Comparison of ENCODE assay signal across 12 cellular contexts in the genomic region with DNA sequence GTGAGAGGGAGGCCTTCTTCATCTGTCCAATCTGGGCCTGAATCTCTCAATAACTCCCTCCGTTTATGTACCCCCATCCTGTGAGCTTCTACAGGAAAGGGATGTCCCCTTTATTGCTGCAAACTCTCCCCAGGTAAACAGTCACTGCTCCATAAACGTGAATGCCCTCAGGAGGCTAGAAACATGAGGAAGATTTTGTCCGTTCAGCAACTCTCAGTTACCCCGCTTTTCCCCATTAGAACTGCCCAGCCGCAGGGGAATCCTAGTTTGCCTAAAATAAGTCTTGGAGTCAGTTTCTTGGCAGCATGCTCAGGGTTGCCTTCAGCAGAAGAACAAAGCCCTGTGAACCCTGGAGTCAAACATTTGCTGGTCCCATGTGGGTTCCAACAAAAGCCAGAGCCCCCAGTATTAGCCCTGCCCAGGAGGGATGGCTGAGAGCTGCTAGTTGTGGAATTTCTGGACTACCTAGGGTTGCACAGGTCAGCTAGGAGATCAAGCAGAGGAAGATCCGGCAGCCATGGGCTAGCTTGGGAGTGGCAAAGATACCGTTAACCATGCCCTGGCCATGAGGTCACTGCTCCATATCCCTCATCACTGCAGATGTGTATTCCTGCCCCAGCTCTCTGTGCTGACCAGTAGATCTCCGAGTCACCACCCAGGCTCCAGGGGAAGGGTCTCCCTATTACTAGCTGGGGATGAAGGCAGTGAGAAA. TPM values are rescaled to one million over a fixed set of nuclear protein-coding genes. Genes with fewer than 3 reads are reported as not detected.
A peak's percentile ranks its signal among the peaks of the same experiment; 100 is the strongest.
DNase-seq lines count a peak whose midpoint lies in the region; ATAC-seq and TF ChIP-seq lines count a peak whose summit lies in the region.
"Had no signal": no experiment of that assay in that cellular context is flagged by ENCODE, and none has a peak within 500 bp of the region (broad histone marks: within the 10 kb centered on the region; RNA-seq: fewer than 3 reads in every experiment).

No MANE protein-coding gene starts in this region.

- no peaks in the 10 kb centered on the region for H3K36me3 Mint-ChIP-seq in activated CD4-positive, alpha-beta T cell treated with anti-CD3 and anti-CD28 coated beads, Interleukin-2, amount 10 ng/mL, durations not matched to agents 24 days and 14 days (ENCODE audit: low read depth)

- TF ChIP-seq RAD21 in IMR-90 (IDR thresholded peaks at IDR 0.05; ENCODE audit: low read length), result no peak

- H3K27ac Mint-ChIP-seq in activated CD4-positive, alpha-beta T cell treated with anti-CD3 and anti-CD28 coated beads, Interleukin-2, amount 10 ng/mL, durations not matched to agents 24 days and 14 days, result no peak overlapping the region

- H3K4ac ChIP-seq in IMR-90 (ENCODE audit: low read depth, low read length), result no peak overlapping the region

- no peak overlapping the region for H2BK15ac ChIP-seq in IMR-90 (ENCODE audit: low read depth, low read length)

- no peaks in the 10 kb centered on the region for H3K79me2 ChIP-seq in osteoblast (ENCODE audit: insufficient read depth, low read length)

- no peak overlapping the region for H2BK120ac ChIP-seq in IMR-90 (ENCODE audit: low read depth, low read length)

- no TSS peak for BruUV-seq in IMR-90 (replicated peaks; lab: Mats Ljungman, UMichigan)

- CTCF ChIA-PET in IMR-90 (lab: Yijun Ruan, JAX), result no interaction called here

- H3K18ac ChIP-seq in IMR-90 (ENCODE audit: low read depth, low read length), result no peak overlapping the region

- no peak overlapping the region for H3K56ac ChIP-seq in IMR-90 (ENCODE audit: extremely low read depth, insufficient read depth, low read length)

- no peaks in the 10 kb centered on the region for H3K4me1 Mint-ChIP-seq in activated CD4-positive, alpha-beta T cell treated with anti-CD3 and anti-CD28 coated beads, Interleukin-2, amount 10 ng/mL, durations not matched to agents 24 days and 14 days

- no CpG with 5 or more reads among the region's 8 CpGs for WGBS in IMR-90 (ENCODE audit: extremely low coverage in 2 of 2, insufficient read length in 1 of 2), 2 experiments
- 55 to 76% (median 74%) methylated on average over 7 to 8 of the region's 8 CpGs for WGBS in stomach, 5 donors

- H3K9ac ChIP-seq in IMR-90 (ENCODE audit: low read depth, low read length), result no peak overlapping the region

- no peaks in the 10 kb centered on the region for H3K9me1 ChIP-seq in IMR-90 (ENCODE audit: insufficient read depth, low read length)

- no peaks in the 10 kb centered on the region for H3K79me1 ChIP-seq in IMR-90 (ENCODE audit: low read depth in 1 of 2, low read length in 2 of 2)

- peak overlapping the region; percentile 50 for H3K4me3 Mint-ChIP-seq in activated CD4-positive, alpha-beta T cell treated with anti-CD3 and anti-CD28 coated beads, Interleukin-2, amount 10 ng/mL, durations not matched to agents 24 days and 14 days

- H2BK5ac ChIP-seq in IMR-90 (ENCODE audit: low read depth, low read length, poor library complexity, severe bottlenecking), result no peak overlapping the region

- H2AK9ac ChIP-seq in IMR-90 (replicated peaks; ENCODE audit: low read depth, low read length, poor library complexity), result no peak overlapping the region

- TF ChIP-seq EP300 in stomach (IDR thresholded peaks at IDR 0.05), result no peak

- H3K4me2 ChIP-seq in IMR-90 (ENCODE audit: low read depth, low read length) (no peak overlapping the region), osteoblast (ENCODE audit: insufficient read depth, low read length) (peak overlapping the region; percentile 74)

- TF ChIP-seq POLR2A in IMR-90 (IDR thresholded peaks at IDR 0.05; ENCODE audit: low read depth, low read length) (no peak), stomach (IDR thresholded peaks at IDR 0.05) (no peak)

- H2AFZ ChIP-seq in IMR-90 (replicated peaks; ENCODE audit: low read length, poor library complexity) (peak overlapping the region; percentile 49), osteoblast (ENCODE audit: low read length) (no peak overlapping the region)

- H3K9me3 ChIP-seq in IMR-90 (ENCODE audit: control insufficient read depth, insufficient read depth, low read length) (no peaks in the 10 kb centered on the region), osteoblast (ENCODE audit: low read depth, low read length) (no peaks in the 10 kb centered on the region), stomach (no peaks in the 10 kb centered on the region)
- H3K9me3 ChIP-seq: ascending aorta, gastrocnemius medialis had no signal

- H4K20me1 ChIP-seq in IMR-90 (ENCODE audit: insufficient read depth, low read length) (no peaks in the 10 kb centered on the region), osteoblast (ENCODE audit: insufficient read depth, low read length) (no peaks in the 10 kb centered on the region)

- H4K91ac ChIP-seq in IMR-90 (ENCODE audit: insufficient read depth, low read depth, low read length), result no peak overlapping the region

- in situ Hi-C loops in IMR-90 (cut with MboI; ENCODE audit: low sequenced_read_pairs), result no loop called here

- no peak overlapping the region for H4K8ac ChIP-seq in IMR-90 (ENCODE audit: low read depth in 2 of 2, low read length in 2 of 2)

- TF ChIP-seq CTCF in IMR-90 (conservative IDR thresholded peaks at IDR 0.05; ENCODE audit: low read depth, low read length) (no peak), osteoblast (IDR thresholded peaks at IDR 0.05; ENCODE audit: extremely low read depth, low read depth, low read length) (no peak), stomach (IDR thresholded peaks at IDR 0.05) (no peak)

- dilution Hi-C loops in IMR-90 (cut with HindIII; ENCODE audit: low sequenced_read_pairs, unreplicated experiment), result no loop called here

- H3K9me3 Mint-ChIP-seq in activated CD4-positive, alpha-beta T cell treated with anti-CD3 and anti-CD28 coated beads, Interleukin-2, amount 10 ng/mL, durations not matched to agents 24 days and 14 days, result no peaks in the 10 kb centered on the region

- H3K36me3 ChIP-seq in IMR-90 (ENCODE audit: control insufficient read depth, insufficient read depth, low read length), result no peaks in the 10 kb centered on the region
- H3K36me3 ChIP-seq in osteoblast (ENCODE audit: insufficient read depth, low read length), result no peaks in the 10 kb centered on the region
- H3K36me3 ChIP-seq in stomach, result no peaks in the 10 kb centered on the region
- H3K36me3 ChIP-seq: ascending aorta, gastrocnemius medialis had no signal

- H2BK20ac ChIP-seq in IMR-90 (ENCODE audit: low read depth, low read length), result no peak overlapping the region

- H3K4me3 ChIP-seq in IMR-90 (ENCODE audit: insufficient read depth, low read depth, low read length) (no peak overlapping the region), osteoblast (ENCODE audit: insufficient read depth, low read length) (no peak overlapping the region), stomach (no peak overlapping the region)

- no peak overlapping the region; the same call in 1 of the 2 replicates for H3K23ac ChIP-seq in IMR-90 (ENCODE audit: low read depth, low read length)

- DNase-seq in activated CD4-positive, alpha-beta T cell treated with anti-CD3 and anti-CD28 coated beads, Interleukin-2, amount 10 ng/mL, durations not matched to agents 24 days and 14 days, result no peak
- no peak for DNase-seq in activated CD4-positive, alpha-beta T cell treated with anti-CD3 and anti-CD28 coated beads, Interleukin-2, amount 50 U/mL, for 48 hours
- DNase-seq in IMR-90, result no peak
- DNase-seq in glomerular visceral epithelial cell (ENCODE audit: extremely low spot score), result peak; percentile 60
- DNase-seq in osteoblast (ENCODE audit: insufficient read length, low spot score, missing footprints), result peak; percentile 58
- DNase-seq in stomach, result no peak
- DNase-seq: gastrocnemius medialis had no signal

- peaks cover 3% of the 10 kb centered on the region for H3K4me1 ChIP-seq in IMR-90 (ENCODE audit: control insufficient read depth, insufficient read depth, low read length)
- peaks cover 8% of the 10 kb centered on the region for H3K4me1 ChIP-seq in osteoblast (ENCODE audit: insufficient read depth, low read length)
- H3K4me1 ChIP-seq in stomach, result peaks cover 11 to 41% (median 29%) of the 10 kb centered on the region in 4 donors
- H3K4me1 ChIP-seq: gastrocnemius medialis had no signal

- H2AK5ac ChIP-seq in IMR-90 (ENCODE audit: low read depth, low read length), result no peak overlapping the region; the same call in 1 of the 2 replicates

- POLR2A ChIA-PET in IMR-90 (lab: Charles Lee; ENCODE audit: unreplicated experiment), result interaction anchor here (0.5 kb wide), 1 partner anchor 126 kb away, joined by 3 read pairs; no protein-coding TSS in a partner anchor

- intact Hi-C loops in activated CD4-positive, alpha-beta T cell treated with anti-CD3 and anti-CD28 coated beads, Interleukin-2, amount 10 ng/mL, durations not matched to agents 24 days and 14 days (cut with micrococcal nuclease), result no loop called here
- intact Hi-C loops in IMR-90 (cut with micrococcal nuclease), result no loop called here
- intact Hi-C loops in stomach (cut with DNase I; ENCODE audit: low total_unique reads), result no loop called here

- H4K5ac ChIP-seq in IMR-90 (ENCODE audit: low read depth, low read length), result no peak overlapping the region

- H3K27me3 ChIP-seq in IMR-90 (ENCODE audit: control insufficient read depth, insufficient read depth, low read length) (peaks cover 13% of the 10 kb centered on the region), osteoblast (ENCODE audit: insufficient read depth, low read length) (peaks cover 22% of the 10 kb centered on the region), stomach (peaks cover 0 to 63% (median 12%) of the 10 kb centered on the region in 3 donors)
- H3K27me3 ChIP-seq: ascending aorta had no signal

- no peak overlapping the region for H3K27ac ChIP-seq in IMR-90 (ENCODE audit: insufficient read depth, low read length)
- no peak overlapping the region for H3K27ac ChIP-seq in osteoblast (ENCODE audit: low read depth, low read length)
- H3K27ac ChIP-seq in stomach, result no peak overlapping the region
- H3K27ac ChIP-seq: ascending aorta, gastrocnemius medialis, VCaP had no signal

- ATAC-seq in IMR-90 (ENCODE audit: low read depth) (no peak), GM21786 (IDR thresholded peaks at IDR 0.05; ENCODE audit: unreplicated experiment) (no peak), GM19397 (IDR thresholded peaks at IDR 0.05; ENCODE audit: unreplicated experiment) (no peak)

- no peak overlapping the region for H3K14ac ChIP-seq in IMR-90 (replicated peaks; ENCODE audit: low read depth, low read length)

- peaks cover 49% of the 10 kb centered on the region for H3K27me3 Mint-ChIP-seq in activated CD4-positive, alpha-beta T cell treated with anti-CD3 and anti-CD28 coated beads, Interleukin-2, amount 10 ng/mL, durations not matched to agents 24 days and 14 days

RNA-seq across cellular contexts. Expression of gene LRRN4, which starts 0.6 kb away (rescaled TPM):
- total RNA-seq in activated CD4-positive, alpha-beta T cell treated with anti-CD3 and anti-CD28 coated beads, Interleukin-2, amount 10 ng/mL, durations not matched to agents 24 days and 14 days, result not detected in 2 replicates
- total RNA-seq in IMR-90 (2012; rRNA removed) (under 0.01 TPM in 2 replicates), osteoblast (not detected in 2 replicates), stomach (1 to 10 TPM in 2 of 5 donors, not detected in 3; 1.1 to 2.9 TPM)
- polyA plus RNA-seq in IMR-90 (2012; rRNA removed) (0.11 and 0.19 TPM in 2 replicates), stomach (under 1 TPM in 1 of 3 donors, not detected in 2; 0.19 TPM)
- 0.05 and 0.21 TPM in 2 replicates for polyA plus RNA-seq in IMR-90 (2012; cell fraction: cytosol; rRNA removed)
- 0.07 and 0.37 TPM in 2 replicates for polyA plus RNA-seq in IMR-90 (2012; cell fraction: nucleus; rRNA removed; ENCODE audit: low replicate concordance)
- total RNA-seq: A673, ascending aorta, gastrocnemius medialis had no signal

RNA-seq across cellular contexts. Expression of gene CRLS1, which starts 47.3 kb away (rescaled TPM):
- total RNA-seq in activated CD4-positive, alpha-beta T cell treated with anti-CD3 and anti-CD28 coated beads, Interleukin-2, amount 10 ng/mL, durations not matched to agents 24 days and 14 days, result 59.4 and 60.2 TPM in 2 replicates
- total RNA-seq in IMR-90 (2012; rRNA removed) (76.4 and 80.3 TPM in 2 replicates), osteoblast (37.6 and 42.1 TPM in 2 replicates), stomach (100 to 1,000 TPM in 2 of 5 donors, 10 to 100 TPM in 3; 45.5 to 228 (median 83.9) TPM)
- polyA plus RNA-seq in IMR-90 (2012; rRNA removed) (43.3 and 45.9 TPM in 2 replicates), stomach (10 to 100 TPM; 60.9 to 81.1 (median 76.5) TPM)
- polyA plus RNA-seq in IMR-90 (2012; cell fraction: cytosol; rRNA removed), result 14.1 and 16.1 TPM in 2 replicates
- polyA plus RNA-seq in IMR-90 (2012; cell fraction: nucleus; rRNA removed; ENCODE audit: low replicate concordance), result 15.7 and 72.8 TPM in 2 replicates

Comparison
In these comparisons a context has a peak if more than half of its experiments do, and no peak if none do; other contexts are left out.
1. DNase-seq: peak in glomerular visceral epithelial cell (single experiment) and osteoblast (single experiment); none in activated CD4-positive, alpha-beta T cell treated with anti-CD3 and anti-CD28 coated beads, Interleukin-2, amount 10 ng/mL, durations not matched to agents 24 days and 14 days (single experiment), activated CD4-positive, alpha-beta T cell treated with anti-CD3 and anti-CD28 coated beads, Interleukin-2, amount 50 U/mL, for 48 hours (0 of 2), IMR-90 (single experiment) and stomach (single experiment).